9 cellular contexts compared by ENCODE assay signal in the genomic region with DNA sequence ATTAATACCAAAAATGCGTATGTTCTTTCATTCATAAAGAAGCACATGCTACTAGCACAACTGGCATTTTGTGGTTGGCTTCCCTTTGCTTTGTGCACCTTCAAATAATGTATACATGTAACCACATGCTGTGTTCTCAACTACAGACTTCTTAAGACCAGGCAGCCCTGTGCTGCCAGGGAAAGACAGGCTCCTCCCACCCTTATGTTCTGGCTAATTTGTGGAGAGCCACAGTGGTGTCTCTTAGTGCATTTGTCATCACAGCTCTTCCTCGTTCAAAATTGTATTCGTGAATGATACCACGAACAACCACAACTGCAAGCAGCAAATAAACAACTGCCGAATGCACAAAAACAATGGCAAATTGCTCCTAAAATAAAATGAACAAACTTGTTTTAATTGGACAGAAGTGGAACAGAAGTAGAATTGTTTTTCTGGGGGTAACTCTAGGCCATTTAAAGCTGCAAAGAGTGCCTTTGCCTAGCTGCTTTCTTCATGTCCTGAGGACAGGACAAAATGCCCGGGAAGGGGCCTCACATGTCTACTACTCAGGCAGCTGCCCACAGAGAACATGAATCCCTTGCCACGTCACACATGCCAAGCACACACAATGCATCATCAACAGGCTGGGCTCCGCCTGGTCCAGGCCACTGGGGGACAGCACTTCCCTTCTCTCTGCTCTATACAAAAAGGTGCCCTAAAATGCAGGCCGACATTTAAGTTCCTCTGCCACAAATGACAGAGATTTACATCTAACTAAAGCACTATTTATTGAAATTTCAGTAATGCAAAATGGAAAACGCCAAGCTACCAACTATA. TPM values are rescaled to one million over a fixed set of nuclear protein-coding genes. Genes with fewer than 3 reads are reported as not detected.
DNase-seq lines count a peak whose midpoint lies in the region; ATAC-seq and TF ChIP-seq lines count a peak whose summit lies in the region.
"Had no signal": no experiment of that assay in that cellular context is flagged by ENCODE, and none has a peak within 500 bp of the region (broad histone marks: within the 10 kb centered on the region; RNA-seq: fewer than 3 reads in every experiment).

No MANE protein-coding gene starts in this region.

- in situ Hi-C loops in astrocyte of the spinal cord (cut with HindIII; ENCODE audit: low sequenced_read_pairs) = no loop called here

- H3K27me3 ChIP-seq in DND-41 (ENCODE audit: insufficient read depth, low read length, poor library complexity) (no peaks in the 10 kb centered on the region), Peyer's patch (no peaks in the 10 kb centered on the region), uterus (no peaks in the 10 kb centered on the region)
- H3K27me3 ChIP-seq: vagina had no signal

- TF ChIP-seq CTCF in DND-41 (IDR thresholded peaks at IDR 0.05; ENCODE audit: borderline replicate concordance, extremely low read depth, low read length, poor library complexity, severe bottlenecking) (peak; percentile 85), astrocyte of the spinal cord (IDR thresholded peaks at IDR 0.05; ENCODE audit: low read depth, low read length) (peak; percentile 35), Peyer's patch (IDR thresholded peaks at IDR 0.05) (no peak), uterus (IDR thresholded peaks at IDR 0.05) (no peak)

- H3K36me3 ChIP-seq in DND-41 (ENCODE audit: insufficient read depth, low read length) (no peaks in the 10 kb centered on the region), Peyer's patch (no peaks in the 10 kb centered on the region), uterus (no peaks in the 10 kb centered on the region)
- H3K36me3 ChIP-seq: vagina had no signal

- H3K4me3 ChIP-seq in DND-41 (ENCODE audit: low read depth in 1 of 2, low read length in 2 of 2) (peak overlapping the region in 1 of 2 experiments; percentile 43; a peak in 2 of 4 replicates), astrocyte of the spinal cord (ENCODE audit: low read depth, low read length) (no peak overlapping the region), Peyer's patch (no peak overlapping the region), uterus (no peak overlapping the region)
- H3K4me3 ChIP-seq: vagina had no signal

- H3K27ac ChIP-seq in DND-41 (ENCODE audit: low read length) (peak overlapping the region; percentile 85), Peyer's patch (no peak overlapping the region), uterus (no peak overlapping the region)
- H3K27ac ChIP-seq: vagina had no signal

- intact Hi-C loops in uterus (cut with DNase I; ENCODE audit: low total_unique reads) = no loop called here

- ATAC-seq in DND-41 (ENCODE audit: insufficient read depth, low read depth) (peak; percentile 98), GM18519 (IDR thresholded peaks at IDR 0.05; ENCODE audit: low FRiP score, unreplicated experiment) (no peak)

- H3K4me1 ChIP-seq in DND-41 (ENCODE audit: insufficient read depth, low read length) (peaks cover 49% of the 10 kb centered on the region), Peyer's patch (no peaks in the 10 kb centered on the region), uterus (no peaks in the 10 kb centered on the region)

- H3K4me2 ChIP-seq in DND-41 (ENCODE audit: insufficient read depth, low read length) = peak overlapping the region; percentile 61

- H2AFZ ChIP-seq in DND-41 (ENCODE audit: low read depth, low read length) = peak overlapping the region; percentile 27

- TF ChIP-seq POLR2A in Peyer's patch (IDR thresholded peaks at IDR 0.05) (no peak), uterus (IDR thresholded peaks at IDR 0.05) (no peak)

- H3K9me3 ChIP-seq in DND-41 (ENCODE audit: insufficient read depth, low read length, severe bottlenecking) (no peaks in the 10 kb centered on the region), Peyer's patch (no peaks in the 10 kb centered on the region), uterus (no peaks in the 10 kb centered on the region)
- H3K9me3 ChIP-seq: vagina had no signal

- no peaks in the 10 kb centered on the region for H4K20me1 ChIP-seq in DND-41 (ENCODE audit: insufficient read depth, low read length)

- peak overlapping the region; percentile 54 for H3K9ac ChIP-seq in DND-41 (ENCODE audit: low read depth, low read length)

- H3K79me2 ChIP-seq in DND-41 (ENCODE audit: insufficient read depth, low read length) = no peaks in the 10 kb centered on the region

- peak; percentile 90 for DNase-seq in DND-41
- DNase-seq in NCI-H2107 (lab: John Stamatoyannopoulos, UW) = peak; percentile 53
- DNase-seq in astrocyte of the spinal cord (ENCODE audit: low read depth, low spot score) = peak; percentile 38
- peak; percentile 89 for DNase-seq in myocyte (ENCODE audit: low read depth)
- DNase-seq in Peyer's patch = no peak
- no peak for DNase-seq in uterus
- DNase-seq in stimulated activated CD4-positive, alpha-beta T cell treated with anti-CD3 and anti-CD28 coated beads, Interleukin-1b, Interleukin-23, amount 100 ng/mL, for 48 hours = no peak

RNA-seq across cellular contexts. Expression of a gene that starts 21.7 kb away (rescaled TPM):
- 5.7 and 6.1 TPM in 2 replicates for total RNA-seq in myocyte
- polyA plus RNA-seq in myocyte (2012) = 6.7 TPM
- total RNA-seq in Peyer's patch = 10 to 100 TPM in 3 of 4 donors, 1 to 10 TPM in 1; 8.3 to 41.1 (median 22.3) TPM
- 10 to 100 TPM in 2 of 4 donors, 1 to 10 TPM in 2; 6.5 to 20.3 (median 11.7) TPM for total RNA-seq in uterus

Comparison
In these comparisons a context has a peak if more than half of its experiments do, and no peak if none do; other contexts are left out.
1. DNase-seq: peak in DND-41 (single experiment), NCI-H2107 (single experiment), astrocyte of the spinal cord (single experiment) and myocyte (single experiment); none in Peyer's patch (0 of 3), uterus (0 of 2) and stimulated activated CD4-positive, alpha-beta T cell treated with anti-CD3 and anti-CD28 coated beads, Interleukin-1b, Interleukin-23, amount 100 ng/mL, for 48 hours (single experiment).
2. CTCF ChIP-seq: peak in DND-41 (single experiment) and astrocyte of the spinal cord (single experiment); none in Peyer's patch (0 of 6) and uterus (0 of 4).